In the genomic region with DNA sequence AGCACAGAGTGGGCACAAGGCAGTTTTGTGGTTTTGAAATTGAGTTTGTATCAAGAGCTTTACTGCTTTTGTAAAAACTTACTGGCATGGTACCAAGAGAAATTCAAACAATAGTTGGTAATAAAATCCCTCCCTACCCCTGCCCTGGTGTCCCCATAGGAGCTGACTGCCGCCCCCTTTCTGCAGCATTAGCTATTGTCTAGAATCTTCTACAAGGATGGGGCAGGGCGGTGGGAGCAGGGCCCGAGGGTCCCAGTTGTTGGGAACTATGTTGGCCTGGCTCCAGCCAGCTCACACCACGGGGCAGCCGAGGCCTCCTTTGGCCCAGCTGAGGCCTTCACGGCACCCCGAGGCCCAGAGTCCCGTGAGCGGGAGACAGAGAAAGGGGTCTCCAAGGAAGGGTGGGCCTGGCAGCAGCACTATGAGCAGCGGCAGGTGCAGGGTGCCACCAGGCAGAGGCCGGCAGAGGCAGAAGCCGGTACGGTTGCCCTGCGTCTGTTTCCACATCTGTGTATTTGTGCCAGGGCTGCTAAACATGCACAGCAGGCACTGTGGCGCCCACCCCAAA, we compare ENCODE assay signal across 1 cellular context.
TF ChIP-seq lines count a peak whose summit lies in the region.

No MANE protein-coding gene starts in this region.

TF ChIP-seq in H1, 55 proteins besides CTCF, POLR2A, EP300 and RAD21:
- TF ChIP-seq TAF7 (optimal IDR thresholded peaks at IDR 0.05; ENCODE audit: borderline replicate concordance, low read depth, low read length) (no peak), HDAC6 (IDR thresholded peaks at IDR 0.05; ENCODE audit: low read depth, low read length) (no peak), TAF1 (IDR thresholded peaks at IDR 0.05; ENCODE audit: low read depth, low read length) (no peak), BRCA1 (IDR thresholded peaks at IDR 0.05; ENCODE audit: low read depth, low read length) (no peak), TCF12 (IDR thresholded peaks at IDR 0.05; ENCODE audit: low read depth, low read length) (no peak), BCL11A (IDR thresholded peaks at IDR 0.05; ENCODE audit: low read depth in 2 of 2, low read length in 2 of 2) (no peak), JUND (IDR thresholded peaks at IDR 0.05; ENCODE audit: low read length) (no peak), FOSL1 (IDR thresholded peaks at IDR 0.05; ENCODE audit: insufficient read depth, low read depth, low read length) (no peak), CBX8 (IDR thresholded peaks at IDR 0.05; ENCODE audit: borderline replicate concordance, low read depth, low read length) (no peak), YY1 (IDR thresholded peaks at IDR 0.05; ENCODE audit: low read depth, low read length) (no peak)
- TF ChIP-seq, protein P1, sequence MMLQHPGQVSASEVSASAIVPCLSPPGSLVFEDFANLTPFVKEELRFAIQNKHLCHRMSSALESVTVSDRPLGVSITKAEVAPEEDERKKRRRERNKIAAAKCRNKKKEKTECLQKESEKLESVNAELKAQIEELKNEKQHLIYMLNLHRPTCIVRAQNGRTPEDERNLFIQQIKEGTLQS (IDR thresholded peaks at IDR 0.05; ENCODE audit: insufficient read depth, low read depth, low read length), result no peak
- TF ChIP-seq, protein P2, sequence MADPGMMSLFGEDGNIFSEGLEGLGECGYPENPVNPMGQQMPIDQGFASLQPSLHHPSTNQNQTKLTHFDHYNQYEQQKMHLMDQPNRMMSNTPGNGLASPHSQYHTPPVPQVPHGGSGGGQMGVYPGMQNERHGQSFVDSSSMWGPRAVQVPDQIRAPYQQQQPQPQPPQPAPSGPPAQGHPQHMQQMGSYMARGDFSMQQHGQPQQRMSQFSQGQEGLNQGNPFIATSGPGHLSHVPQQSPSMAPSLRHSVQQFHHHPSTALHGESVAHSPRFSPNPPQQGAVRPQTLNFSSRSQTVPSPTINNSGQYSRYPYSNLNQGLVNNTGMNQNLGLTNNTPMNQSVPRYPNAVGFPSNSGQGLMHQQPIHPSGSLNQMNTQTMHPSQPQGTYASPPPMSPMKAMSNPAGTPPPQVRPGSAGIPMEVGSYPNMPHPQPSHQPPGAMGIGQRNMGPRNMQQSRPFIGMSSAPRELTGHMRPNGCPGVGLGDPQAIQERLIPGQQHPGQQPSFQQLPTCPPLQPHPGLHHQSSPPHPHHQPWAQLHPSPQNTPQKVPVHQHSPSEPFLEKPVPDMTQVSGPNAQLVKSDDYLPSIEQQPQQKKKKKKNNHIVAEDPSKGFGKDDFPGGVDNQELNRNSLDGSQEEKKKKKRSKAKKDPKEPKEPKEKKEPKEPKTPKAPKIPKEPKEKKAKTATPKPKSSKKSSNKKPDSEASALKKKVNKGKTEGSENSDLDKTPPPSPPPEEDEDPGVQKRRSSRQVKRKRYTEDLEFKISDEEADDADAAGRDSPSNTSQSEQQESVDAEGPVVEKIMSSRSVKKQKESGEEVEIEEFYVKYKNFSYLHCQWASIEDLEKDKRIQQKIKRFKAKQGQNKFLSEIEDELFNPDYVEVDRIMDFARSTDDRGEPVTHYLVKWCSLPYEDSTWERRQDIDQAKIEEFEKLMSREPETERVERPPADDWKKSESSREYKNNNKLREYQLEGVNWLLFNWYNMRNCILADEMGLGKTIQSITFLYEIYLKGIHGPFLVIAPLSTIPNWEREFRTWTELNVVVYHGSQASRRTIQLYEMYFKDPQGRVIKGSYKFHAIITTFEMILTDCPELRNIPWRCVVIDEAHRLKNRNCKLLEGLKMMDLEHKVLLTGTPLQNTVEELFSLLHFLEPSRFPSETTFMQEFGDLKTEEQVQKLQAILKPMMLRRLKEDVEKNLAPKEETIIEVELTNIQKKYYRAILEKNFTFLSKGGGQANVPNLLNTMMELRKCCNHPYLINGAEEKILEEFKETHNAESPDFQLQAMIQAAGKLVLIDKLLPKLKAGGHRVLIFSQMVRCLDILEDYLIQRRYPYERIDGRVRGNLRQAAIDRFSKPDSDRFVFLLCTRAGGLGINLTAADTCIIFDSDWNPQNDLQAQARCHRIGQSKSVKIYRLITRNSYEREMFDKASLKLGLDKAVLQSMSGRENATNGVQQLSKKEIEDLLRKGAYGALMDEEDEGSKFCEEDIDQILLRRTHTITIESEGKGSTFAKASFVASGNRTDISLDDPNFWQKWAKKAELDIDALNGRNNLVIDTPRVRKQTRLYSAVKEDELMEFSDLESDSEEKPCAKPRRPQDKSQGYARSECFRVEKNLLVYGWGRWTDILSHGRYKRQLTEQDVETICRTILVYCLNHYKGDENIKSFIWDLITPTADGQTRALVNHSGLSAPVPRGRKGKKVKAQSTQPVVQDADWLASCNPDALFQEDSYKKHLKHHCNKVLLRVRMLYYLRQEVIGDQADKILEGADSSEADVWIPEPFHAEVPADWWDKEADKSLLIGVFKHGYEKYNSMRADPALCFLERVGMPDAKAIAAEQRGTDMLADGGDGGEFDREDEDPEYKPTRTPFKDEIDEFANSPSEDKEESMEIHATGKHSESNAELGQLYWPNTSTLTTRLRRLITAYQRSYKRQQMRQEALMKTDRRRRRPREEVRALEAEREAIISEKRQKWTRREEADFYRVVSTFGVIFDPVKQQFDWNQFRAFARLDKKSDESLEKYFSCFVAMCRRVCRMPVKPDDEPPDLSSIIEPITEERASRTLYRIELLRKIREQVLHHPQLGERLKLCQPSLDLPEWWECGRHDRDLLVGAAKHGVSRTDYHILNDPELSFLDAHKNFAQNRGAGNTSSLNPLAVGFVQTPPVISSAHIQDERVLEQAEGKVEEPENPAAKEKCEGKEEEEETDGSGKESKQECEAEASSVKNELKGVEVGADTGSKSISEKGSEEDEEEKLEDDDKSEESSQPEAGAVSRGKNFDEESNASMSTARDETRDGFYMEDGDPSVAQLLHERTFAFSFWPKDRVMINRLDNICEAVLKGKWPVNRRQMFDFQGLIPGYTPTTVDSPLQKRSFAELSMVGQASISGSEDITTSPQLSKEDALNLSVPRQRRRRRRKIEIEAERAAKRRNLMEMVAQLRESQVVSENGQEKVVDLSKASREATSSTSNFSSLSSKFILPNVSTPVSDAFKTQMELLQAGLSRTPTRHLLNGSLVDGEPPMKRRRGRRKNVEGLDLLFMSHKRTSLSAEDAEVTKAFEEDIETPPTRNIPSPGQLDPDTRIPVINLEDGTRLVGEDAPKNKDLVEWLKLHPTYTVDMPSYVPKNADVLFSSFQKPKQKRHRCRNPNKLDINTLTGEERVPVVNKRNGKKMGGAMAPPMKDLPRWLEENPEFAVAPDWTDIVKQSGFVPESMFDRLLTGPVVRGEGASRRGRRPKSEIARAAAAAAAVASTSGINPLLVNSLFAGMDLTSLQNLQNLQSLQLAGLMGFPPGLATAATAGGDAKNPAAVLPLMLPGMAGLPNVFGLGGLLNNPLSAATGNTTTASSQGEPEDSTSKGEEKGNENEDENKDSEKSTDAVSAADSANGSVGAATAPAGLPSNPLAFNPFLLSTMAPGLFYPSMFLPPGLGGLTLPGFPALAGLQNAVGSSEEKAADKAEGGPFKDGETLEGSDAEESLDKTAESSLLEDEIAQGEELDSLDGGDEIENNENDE (IDR thresholded peaks at IDR 0.05; ENCODE audit: insufficient replicate concordance, low read length), result no peak
